In the genomic region with DNA sequence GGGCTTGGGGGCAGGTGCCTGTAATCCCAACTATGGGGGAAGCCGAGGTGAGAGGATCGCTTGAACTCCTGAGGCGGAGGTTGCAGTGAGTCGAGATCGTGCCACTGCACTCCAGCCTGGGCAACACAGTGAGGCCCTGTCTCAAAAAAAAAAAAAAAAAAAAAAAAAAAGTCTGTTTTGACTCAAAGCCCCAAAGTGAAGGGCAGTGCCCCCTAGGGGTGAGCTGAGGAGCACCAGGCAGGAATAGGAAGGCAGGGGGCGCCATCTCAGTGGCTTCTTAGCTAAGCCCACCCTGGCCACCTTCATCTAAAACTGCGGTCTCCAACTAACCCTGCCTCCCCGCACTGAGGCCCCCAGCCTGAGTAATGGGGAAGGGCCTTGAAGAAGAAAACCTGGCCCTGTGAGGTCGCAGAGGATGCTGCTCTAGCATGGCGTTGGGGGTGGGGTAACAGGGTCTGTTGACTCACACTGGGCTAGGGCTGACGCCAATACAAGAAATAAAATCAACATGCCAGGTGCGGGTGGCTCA, we compare ENCODE assay signal across 9 cellular contexts. TPM values are rescaled to one million over a fixed set of nuclear protein-coding genes. Genes with fewer than 3 reads are reported as not detected.
A peak's percentile ranks its signal among the peaks of the same experiment; 100 is the strongest.
DNase-seq lines count a peak whose midpoint lies in the region; ATAC-seq and TF ChIP-seq lines count a peak whose summit lies in the region.
"Had no signal": no experiment of that assay in that cellular context is flagged by ENCODE, and none has a peak within 500 bp of the region (broad histone marks: within the 10 kb centered on the region; RNA-seq: fewer than 3 reads in every experiment).

No MANE protein-coding gene starts in this region.

- no peaks in the 10 kb centered on the region for H3K9me3 Mint-ChIP-seq in activated CD4-positive, alpha-beta memory T cell treated with anti-CD3 and anti-CD28 coated beads, Interleukin-2, amount 10 ng/mL, durations not matched to agents 7 days and 5 days

- no peak overlapping the region for H3K4me2 ChIP-seq in DND-41 (ENCODE audit: insufficient read depth, low read length)
- no peak overlapping the region for H3K4me2 ChIP-seq in Karpas-422 (ENCODE audit: low read depth, low read length, poor library complexity, severe bottlenecking)

- H3K4me3 Mint-ChIP-seq in activated CD4-positive, alpha-beta memory T cell treated with anti-CD3 and anti-CD28 coated beads, Interleukin-2, amount 10 ng/mL, durations not matched to agents 7 days and 5 days, result no peak overlapping the region

- no peaks in the 10 kb centered on the region for H4K20me1 ChIP-seq in DND-41 (ENCODE audit: insufficient read depth, low read length)
- H4K20me1 ChIP-seq in Karpas-422 (ENCODE audit: insufficient read depth, low read depth, low read length), result 0 out of 2 replicates have a peak, but pooled peaks cover 6% of the 10 kb centered on the region

- H3K4me3 ChIP-seq in DND-41 (ENCODE audit: low read depth in 1 of 2, low read length in 2 of 2), result no peak overlapping the region
- H3K4me3 ChIP-seq in Karpas-422 (ENCODE audit: low read length), result no peak overlapping the region

- H3K27ac ChIP-seq in DND-41 (ENCODE audit: low read length) (no peak overlapping the region), Karpas-422 (ENCODE audit: low read length) (no peak overlapping the region)
- H3K27ac ChIP-seq: neutrophil had no signal

- CTCF ChIA-PET in activated CD4-positive, alpha-beta memory T cell treated with anti-CD3 and anti-CD28 coated beads, Interleukin-2, amount 10 ng/mL, durations not matched to agents 7 days and 5 days (lab: Charles Lee), result interaction anchor here (0.6 to 2.3 kb wide), 19 partner anchors 9 to 1715 kb away, joined by 3 to 10 read pairs (median 4); no protein-coding TSS in a partner anchor

- DNase-seq in DND-41 (peak; percentile 65), Karpas-422 (peak; percentile 91), foreskin melanocyte (peak; percentile 10), NCI-H2196 (lab: John Stamatoyannopoulos, UW; ENCODE audit: unreplicated experiment) (no peak)
- DNase-seq in activated CD4-positive, alpha-beta memory T cell treated with anti-CD3 and anti-CD28 coated beads, Interleukin-2, amount 10 ng/mL, durations not matched to agents 7 days and 5 days, result peak; percentile 60
- DNase-seq in stimulated activated CD4-positive, alpha-beta T cell treated with anti-CD3 and anti-CD28 coated beads, Interleukin-4, amount 100 ng/mL, for 48 hours (ENCODE audit: low read depth in 2 of 2), result peak; percentile 28 to 46

- H3K9me2 ChIP-seq in Karpas-422 (replicated peaks; ENCODE audit: insufficient read depth, low read length), result no peaks in the 10 kb centered on the region

- ATAC-seq in DND-41 (ENCODE audit: insufficient read depth, low read depth) (peak; percentile 56; the same call in 2 of the 3 replicates), HG03025 (IDR thresholded peaks at IDR 0.05; ENCODE audit: low FRiP score, unreplicated experiment) (no peak), GM21528 (IDR thresholded peaks at IDR 0.05; ENCODE audit: low FRiP score, unreplicated experiment) (no peak)

- H2AFZ ChIP-seq in DND-41 (ENCODE audit: low read depth, low read length) (no peak overlapping the region), Karpas-422 (ENCODE audit: low read length) (no peak overlapping the region)

- H3K4me1 ChIP-seq in DND-41 (ENCODE audit: insufficient read depth, low read length) (no peaks in the 10 kb centered on the region), Karpas-422 (ENCODE audit: low read length) (no peaks in the 10 kb centered on the region)

- no peaks in the 10 kb centered on the region for H3K36me3 Mint-ChIP-seq in activated CD4-positive, alpha-beta memory T cell treated with anti-CD3 and anti-CD28 coated beads, Interleukin-2, amount 10 ng/mL, durations not matched to agents 7 days and 5 days (ENCODE audit: low read depth)

- TF ChIP-seq CTCF in DND-41 (IDR thresholded peaks at IDR 0.05; ENCODE audit: borderline replicate concordance, extremely low read depth, low read length, poor library complexity, severe bottlenecking), result peak; percentile 77

- no peak overlapping the region for H3K27ac Mint-ChIP-seq in activated CD4-positive, alpha-beta memory T cell treated with anti-CD3 and anti-CD28 coated beads, Interleukin-2, amount 10 ng/mL, durations not matched to agents 7 days and 5 days

- no peak overlapping the region for H3K9ac ChIP-seq in DND-41 (ENCODE audit: low read depth, low read length)
- no peak overlapping the region for H3K9ac ChIP-seq in Karpas-422 (ENCODE audit: low read length)

- no peaks in the 10 kb centered on the region for H3K27me3 Mint-ChIP-seq in activated CD4-positive, alpha-beta memory T cell treated with anti-CD3 and anti-CD28 coated beads, Interleukin-2, amount 10 ng/mL, durations not matched to agents 7 days and 5 days

- POLR2A ChIA-PET in activated CD4-positive, alpha-beta memory T cell treated with anti-CD3 and anti-CD28 coated beads, Interleukin-2, amount 10 ng/mL, durations not matched to agents 7 days and 5 days (lab: Charles Lee), result no interaction called here

- H3K36me3 ChIP-seq in DND-41 (ENCODE audit: insufficient read depth, low read length), result no peaks in the 10 kb centered on the region
- no peaks in the 10 kb centered on the region for H3K36me3 ChIP-seq in Karpas-422 (ENCODE audit: insufficient read depth, low read length)
- H3K36me3 ChIP-seq: neutrophil had no signal

- no peaks in the 10 kb centered on the region for H3K79me2 ChIP-seq in DND-41 (ENCODE audit: insufficient read depth, low read length)
- no peaks in the 10 kb centered on the region for H3K79me2 ChIP-seq in Karpas-422 (ENCODE audit: low read length)

- peaks cover 7% of the 10 kb centered on the region for H3K4me1 Mint-ChIP-seq in activated CD4-positive, alpha-beta memory T cell treated with anti-CD3 and anti-CD28 coated beads, Interleukin-2, amount 10 ng/mL, durations not matched to agents 7 days and 5 days

- H3K9me3 ChIP-seq in DND-41 (ENCODE audit: insufficient read depth, low read length, severe bottlenecking) (no peaks in the 10 kb centered on the region), Karpas-422 (ENCODE audit: low read length) (no peaks in the 10 kb centered on the region)
- H3K9me3 ChIP-seq: neutrophil had no signal

- H3K27me3 ChIP-seq in DND-41 (ENCODE audit: insufficient read depth, low read length, poor library complexity), result no peaks in the 10 kb centered on the region
- H3K27me3 ChIP-seq in Karpas-422 (ENCODE audit: low read length), result no peaks in the 10 kb centered on the region

RNA-seq across cellular contexts. Expression of gene PODXL, which starts 9.8 kb away (rescaled TPM):
- 1.5 and 3.4 TPM in 2 replicates for total RNA-seq in Karpas-422 (2014; rRNA removed; shearing (Covaris generic); ENCODE audit: low replicate concordance)
- 1 to 10 TPM; 1.6 TPM for total RNA-seq in activated CD4-positive, alpha-beta memory T cell treated with anti-CD3 and anti-CD28 coated beads, Interleukin-2, amount 10 ng/mL, durations not matched to agents 7 days and 5 days
